In genomic region chr14:104425171-104425681, GRCh38 we compare ENCODE assay signal across 13 cellular contexts.
"Had no signal": no experiment of that assay in that cellular context is flagged by ENCODE, and none has a peak within 500 bp of the region (broad histone marks: within the 10 kb centered on the region; RNA-seq: fewer than 3 reads in every experiment).

No MANE protein-coding gene starts in this region.

- H3K9me3 ChIP-seq: ascending aorta, pancreas, tibial artery, uterus had no signal

- H3K4me1 Mint-ChIP-seq: activated naive CD4-positive, alpha-beta T cell treated with anti-CD3 and anti-CD28 coated beads, Interleukin-2, amount 10 ng/mL, durations not matched to agents 7 days and 5 days had no signal

- DNase-seq: activated CD4-positive, alpha-beta T cell treated with anti-CD3 and anti-CD28 coated beads, Interleukin-2, amount 50 U/mL, for 48 hours; activated naive CD4-positive, alpha-beta T cell treated with anti-CD3 and anti-CD28 coated beads, Interleukin-2, amount 10 ng/mL, durations not matched to agents 7 days and 5 days; activated T-cell treated with anti-CD3 and anti-CD28 coated beads for 4 hours; stimulated activated CD4-positive, alpha-beta T cell treated with anti-CD3 and anti-CD28 coated beads, Interleukin-2, amount 100 ng/mL, for 48 hours; stimulated activated naive B cell treated with anti-CD40 and anti-IgM and Interleukin-4, amounts not matched to agents 10 μg/mL and 1 μg/mL and 100 μg/mL, for 72 hours; tibial artery; uterus had no signal

- H3K27ac Mint-ChIP-seq: activated naive CD4-positive, alpha-beta T cell treated with anti-CD3 and anti-CD28 coated beads, Interleukin-2, amount 10 ng/mL, durations not matched to agents 7 days and 5 days; activated T-helper 2 cell treated with anti-CD3 and anti-CD28 coated beads, Interferon-gamma antibody, Interleukin-2, Interleukin-4, amounts not matched to agents 10 μg/mL and 5 μg/mL and 100 μg/mL, durations not matched to agents 14 hours and 24 hours and 36 hours; stimulated activated naive B cell treated with anti-CD40 and anti-IgM and Interleukin-4, amounts not matched to agents 10 μg/mL and 1 μg/mL and 100 μg/mL, for 72 hours had no signal

- H3K4me1 ChIP-seq: ascending aorta, pancreas, tibial artery, uterus had no signal

- H3K36me3 Mint-ChIP-seq: activated naive CD4-positive, alpha-beta T cell treated with anti-CD3 and anti-CD28 coated beads, Interleukin-2, amount 10 ng/mL, durations not matched to agents 7 days and 5 days; stimulated activated naive B cell treated with anti-CD40 and anti-IgM and Interleukin-4, amounts not matched to agents 10 μg/mL and 1 μg/mL and 100 μg/mL, for 72 hours had no signal

- FAIRE-seq: endometrium, pancreas had no signal

- H3K4me3 Mint-ChIP-seq: activated naive CD4-positive, alpha-beta T cell treated with anti-CD3 and anti-CD28 coated beads, Interleukin-2, amount 10 ng/mL, durations not matched to agents 7 days and 5 days; neural crest cell; stimulated activated naive B cell treated with anti-CD40 and anti-IgM and Interleukin-4, amounts not matched to agents 10 μg/mL and 1 μg/mL and 100 μg/mL, for 72 hours had no signal

- H3K36me3 ChIP-seq: ascending aorta, pancreas, tibial artery, uterus had no signal

- ATAC-seq: activated CD4-positive, CD25-positive, alpha-beta regulatory T cell treated with anti-CD3 and anti-CD28 coated beads, Interleukin-2, amount 50 U/mL, for 24 hours; pancreas; stimulated activated naive B cell treated with anti-CD40 and anti-IgM and Interleukin-4, amounts not matched to agents 10 μg/mL and 1 μg/mL and 100 μg/mL, for 72 hours had no signal

- H3K27me3 ChIP-seq: ascending aorta, pancreas, uterus had no signal

- H3K9me3 Mint-ChIP-seq: activated naive CD4-positive, alpha-beta T cell treated with anti-CD3 and anti-CD28 coated beads, Interleukin-2, amount 10 ng/mL, durations not matched to agents 7 days and 5 days; activated T-helper 2 cell treated with anti-CD3 and anti-CD28 coated beads, Interferon-gamma antibody, Interleukin-2, Interleukin-4, amounts not matched to agents 10 μg/mL and 5 μg/mL and 100 μg/mL, durations not matched to agents 14 hours and 24 hours and 36 hours; neural crest cell; stimulated activated naive B cell treated with anti-CD40 and anti-IgM and Interleukin-4, amounts not matched to agents 10 μg/mL and 1 μg/mL and 100 μg/mL, for 72 hours had no signal

- H3K27ac ChIP-seq: ascending aorta, pancreas, tibial artery, uterus had no signal

- H3K4me3 ChIP-seq: ascending aorta, pancreas, tibial artery, uterus had no signal
